Comparison of ENCODE assay signal across 3 cellular contexts in genomic region chr19:3978145-3978544, GRCh38.
TF ChIP-seq lines count a peak whose summit lies in the region.

No MANE protein-coding gene starts in this region.

TF ChIP-seq in GM23338, 12 proteins besides CTCF, POLR2A, EP300 and RAD21:
- no peak for TF ChIP-seq CREB1 (CRISPR knock-in tag; IDR thresholded peaks at IDR 0.05; ENCODE audit: low read depth)
- TF ChIP-seq, protein P1, sequence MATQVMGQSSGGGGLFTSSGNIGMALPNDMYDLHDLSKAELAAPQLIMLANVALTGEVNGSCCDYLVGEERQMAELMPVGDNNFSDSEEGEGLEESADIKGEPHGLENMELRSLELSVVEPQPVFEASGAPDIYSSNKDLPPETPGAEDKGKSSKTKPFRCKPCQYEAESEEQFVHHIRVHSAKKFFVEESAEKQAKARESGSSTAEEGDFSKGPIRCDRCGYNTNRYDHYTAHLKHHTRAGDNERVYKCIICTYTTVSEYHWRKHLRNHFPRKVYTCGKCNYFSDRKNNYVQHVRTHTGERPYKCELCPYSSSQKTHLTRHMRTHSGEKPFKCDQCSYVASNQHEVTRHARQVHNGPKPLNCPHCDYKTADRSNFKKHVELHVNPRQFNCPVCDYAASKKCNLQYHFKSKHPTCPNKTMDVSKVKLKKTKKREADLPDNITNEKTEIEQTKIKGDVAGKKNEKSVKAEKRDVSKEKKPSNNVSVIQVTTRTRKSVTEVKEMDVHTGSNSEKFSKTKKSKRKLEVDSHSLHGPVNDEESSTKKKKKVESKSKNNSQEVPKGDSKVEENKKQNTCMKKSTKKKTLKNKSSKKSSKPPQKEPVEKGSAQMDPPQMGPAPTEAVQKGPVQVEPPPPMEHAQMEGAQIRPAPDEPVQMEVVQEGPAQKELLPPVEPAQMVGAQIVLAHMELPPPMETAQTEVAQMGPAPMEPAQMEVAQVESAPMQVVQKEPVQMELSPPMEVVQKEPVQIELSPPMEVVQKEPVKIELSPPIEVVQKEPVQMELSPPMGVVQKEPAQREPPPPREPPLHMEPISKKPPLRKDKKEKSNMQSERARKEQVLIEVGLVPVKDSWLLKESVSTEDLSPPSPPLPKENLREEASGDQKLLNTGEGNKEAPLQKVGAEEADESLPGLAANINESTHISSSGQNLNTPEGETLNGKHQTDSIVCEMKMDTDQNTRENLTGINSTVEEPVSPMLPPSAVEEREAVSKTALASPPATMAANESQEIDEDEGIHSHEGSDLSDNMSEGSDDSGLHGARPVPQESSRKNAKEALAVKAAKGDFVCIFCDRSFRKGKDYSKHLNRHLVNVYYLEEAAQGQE (IDR thresholded peaks at IDR 0.05; ENCODE audit: unreplicated experiment) = no peak
- no peak for TF ChIP-seq NANOG (IDR thresholded peaks at IDR 0.05; ENCODE audit: borderline replicate concordance)
- TF ChIP-seq EZH2phosphoT487 (IDR thresholded peaks at IDR 0.05; ENCODE audit: unreplicated experiment) = no peak
- TF ChIP-seq EZH2 (IDR thresholded peaks at IDR 0.05; ENCODE audit: low read depth, unreplicated experiment) = no peak
- no peak for TF ChIP-seq ZNF114 (CRISPR knock-in tag; IDR thresholded peaks at IDR 0.05)
- no peak for TF ChIP-seq JUNB (IDR thresholded peaks at IDR 0.05; ENCODE audit: unreplicated experiment)
- TF ChIP-seq, protein P2, sequence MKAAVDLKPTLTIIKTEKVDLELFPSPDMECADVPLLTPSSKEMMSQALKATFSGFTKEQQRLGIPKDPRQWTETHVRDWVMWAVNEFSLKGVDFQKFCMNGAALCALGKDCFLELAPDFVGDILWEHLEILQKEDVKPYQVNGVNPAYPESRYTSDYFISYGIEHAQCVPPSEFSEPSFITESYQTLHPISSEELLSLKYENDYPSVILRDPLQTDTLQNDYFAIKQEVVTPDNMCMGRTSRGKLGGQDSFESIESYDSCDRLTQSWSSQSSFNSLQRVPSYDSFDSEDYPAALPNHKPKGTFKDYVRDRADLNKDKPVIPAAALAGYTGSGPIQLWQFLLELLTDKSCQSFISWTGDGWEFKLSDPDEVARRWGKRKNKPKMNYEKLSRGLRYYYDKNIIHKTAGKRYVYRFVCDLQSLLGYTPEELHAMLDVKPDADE (IDR thresholded peaks at IDR 0.05) = no peak
- no peak for TF ChIP-seq POLR2AphosphoS5 (IDR thresholded peaks at IDR 0.05; ENCODE audit: low read depth)
TF ChIP-seq in GM23338: peak in this region for 0.

TF ChIP-seq in K562, 482 proteins besides CTCF, POLR2A, EP300 and RAD21:
- TF ChIP-seq KAT7 (CRISPR knock-in tag; IDR thresholded peaks at IDR 0.05; ENCODE audit: borderline replicate concordance) (peak; percentile 7; the same call in 1 of the 2 replicates), CREB1 (IDR thresholded peaks at IDR 0.05) (no peak), CREB1 (CRISPR knock-in tag; IDR thresholded peaks at IDR 0.05) (0 out of 2 replicates have a peak, but pooled peaks have one; percentile 14), SMAD3 (CRISPR knock-in tag; conservative IDR thresholded peaks at IDR 0.05) (no peak), ZBTB1 (CRISPR knock-in tag; IDR thresholded peaks at IDR 0.05; ENCODE audit: borderline replicate concordance, low read depth) (0 out of 2 replicates have a peak, but pooled peaks have one; percentile 18)
TF ChIP-seq in K562: peak in this region for 3.

TF ChIP-seq in SK-N-SH treated with all-trans-retinoic acid at 6 μM for 48 hours, 23 proteins besides CTCF, POLR2A, EP300 and RAD21:
- TF ChIP-seq ZNF565 (CRISPR knock-in tag; conservative IDR thresholded peaks at IDR 0.05; ENCODE audit: low read depth) = no peak
- TF ChIP-seq OSR1 (CRISPR knock-in tag; IDR thresholded peaks at IDR 0.05) = no peak
- no peak for TF ChIP-seq SNAI2 (CRISPR knock-in tag; IDR thresholded peaks at IDR 0.05)
- no peak for TF ChIP-seq ZFP30 (CRISPR knock-in tag; IDR thresholded peaks at IDR 0.05)
